Comparison of ENCODE assay signal across 1 cellular context in genomic region chr14:58730793-58731464, GRCh38.
TF ChIP-seq lines count a peak whose summit lies in the region.

No MANE protein-coding gene starts in this region.

TF ChIP-seq in IMR-90, 13 proteins besides CTCF, POLR2A, EP300 and RAD21 (continued from another document):
- TF ChIP-seq ELK1 (IDR thresholded peaks at IDR 0.05; ENCODE audit: borderline replicate concordance, low read depth, low read length) (no peak), MAFK (IDR thresholded peaks at IDR 0.05; ENCODE audit: low read depth, low read length) (no peak), RFX5 (IDR thresholded peaks at IDR 0.05; ENCODE audit: low read depth, low read length) (no peak), BHLHE40 (IDR thresholded peaks at IDR 0.05; ENCODE audit: low read depth, low read length) (no peak), MXI1 (IDR thresholded peaks at IDR 0.05; ENCODE audit: borderline replicate concordance, low read depth, low read length) (no peak), CEBPB (IDR thresholded peaks at IDR 0.05; ENCODE audit: low read depth, low read length) (no peak), USF2 (IDR thresholded peaks at IDR 0.05; ENCODE audit: low read depth, low read length) (no peak), FOS (IDR thresholded peaks at IDR 0.05; ENCODE audit: low read depth, low read length) (no peak), CHD1 (IDR thresholded peaks at IDR 0.05; ENCODE audit: low read depth, low read length) (no peak)
